In genomic region chr17:79535728-79536025, GRCh38 we compare ENCODE assay signal across 20 cellular contexts.
A peak's percentile ranks its signal among the peaks of the same experiment; 100 is the strongest.
DNase-seq lines count a peak whose midpoint lies in the region; ATAC-seq and TF ChIP-seq lines count a peak whose summit lies in the region.
"Had no signal": no experiment of that assay in that cellular context is flagged by ENCODE, and none has a peak within 500 bp of the region (broad histone marks: within the 10 kb centered on the region; RNA-seq: fewer than 3 reads in every experiment).

No MANE protein-coding gene starts in this region.

- no peak overlapping the region for H3K27ac Mint-ChIP-seq in natural killer cell treated with Interleukin-12 subunit alpha and Interleukin-12 subunit beta and Interleukin-15 and Interleukin-18, amount 100 ng/mL, for 72 hours
- H3K27ac Mint-ChIP-seq in natural killer cell: no peak overlapping the region
- H3K27ac Mint-ChIP-seq: CD4-positive, alpha-beta T cell; CD8-positive, alpha-beta T cell had no signal

- H4K20me1 ChIP-seq in osteoblast (ENCODE audit: insufficient read depth, low read length): no peaks in the 10 kb centered on the region
- H4K20me1 ChIP-seq: BLaER1 treated with 17β-estradiol and CSF1 and Interleukin-3, amounts not matched to agents 10 nM and 100 nM had no signal

- H3K4me3 ChIP-seq in lower lobe of right lung (no peak overlapping the region), osteoblast (ENCODE audit: insufficient read depth, low read length) (no peak overlapping the region)
- H3K4me3 ChIP-seq: BLaER1 treated with 17β-estradiol and CSF1 and Interleukin-3, amounts not matched to agents 10 nM and 100 nM; GM12878 had no signal

- H3K27me3 ChIP-seq in lower lobe of right lung (ENCODE audit: low read depth): peaks cover 17% of the 10 kb centered on the region
- no peaks in the 10 kb centered on the region for H3K27me3 ChIP-seq in osteoblast (ENCODE audit: insufficient read depth, low read length)
- H3K27me3 ChIP-seq: BLaER1 treated with 17β-estradiol and CSF1 and Interleukin-3, amounts not matched to agents 10 nM and 100 nM had no signal

- no peaks in the 10 kb centered on the region for H3K4me1 ChIP-seq in lower lobe of right lung
- no peaks in the 10 kb centered on the region for H3K4me1 ChIP-seq in osteoblast (ENCODE audit: insufficient read depth, low read length)
- H3K4me1 ChIP-seq: BE2C had no signal

- H3K9me3 Mint-ChIP-seq in natural killer cell treated with Interleukin-12 subunit alpha and Interleukin-12 subunit beta and Interleukin-15 and Interleukin-18, amount 100 ng/mL, for 72 hours: no peaks in the 10 kb centered on the region
- no peaks in the 10 kb centered on the region for H3K9me3 Mint-ChIP-seq in natural killer cell
- H3K9me3 Mint-ChIP-seq: CD4-positive, alpha-beta T cell; CD8-positive, alpha-beta T cell had no signal

- peaks cover 0 to 2% of the 10 kb centered on the region in 2 donors for H3K4me1 Mint-ChIP-seq in natural killer cell treated with Interleukin-12 subunit alpha and Interleukin-12 subunit beta and Interleukin-15 and Interleukin-18, amount 100 ng/mL, for 72 hours (ENCODE audit: low read depth in 2 of 2)
- peaks cover 0 to 18% of the 10 kb centered on the region in 2 donors for H3K4me1 Mint-ChIP-seq in natural killer cell

- H3K27ac ChIP-seq in lower lobe of right lung (no peak overlapping the region), osteoblast (ENCODE audit: low read depth, low read length) (no peak overlapping the region)
- H3K27ac ChIP-seq: BLaER1 treated with 17β-estradiol and CSF1 and Interleukin-3, amounts not matched to agents 10 nM and 100 nM; C4-2B had no signal

- no peak overlapping the region for H3K4me3 Mint-ChIP-seq in natural killer cell treated with Interleukin-12 subunit alpha and Interleukin-12 subunit beta and Interleukin-15 and Interleukin-18, amount 100 ng/mL, for 72 hours
- no peak overlapping the region for H3K4me3 Mint-ChIP-seq in natural killer cell
- H3K4me3 Mint-ChIP-seq: CD4-positive, alpha-beta T cell; CD8-positive, alpha-beta T cell had no signal

- H3K36me3 ChIP-seq in lower lobe of right lung: no peaks in the 10 kb centered on the region
- no peaks in the 10 kb centered on the region for H3K36me3 ChIP-seq in osteoblast (ENCODE audit: insufficient read depth, low read length)
- H3K36me3 ChIP-seq: BE2C; BLaER1 treated with 17β-estradiol and CSF1 and Interleukin-3, amounts not matched to agents 10 nM and 100 nM had no signal

- TF ChIP-seq CTCF in natural killer cell (IDR thresholded peaks at IDR 0.05): no peak
- TF ChIP-seq CTCF in lower lobe of right lung (IDR thresholded peaks at IDR 0.05): no peak
- no peak for TF ChIP-seq CTCF in osteoblast (IDR thresholded peaks at IDR 0.05; ENCODE audit: extremely low read depth, low read depth, low read length)
- TF ChIP-seq CTCF in GM10266 (IDR thresholded peaks at IDR 0.05; ENCODE audit: control insufficient read depth, insufficient read depth, low read depth, missing control alignments): no peak

- DNase-seq in natural killer cell treated with Interleukin-12 subunit alpha and Interleukin-12 subunit beta and Interleukin-15 and Interleukin-18, amount 100 ng/mL, for 72 hours (ENCODE audit: low spot score): peak; percentile 52
- DNase-seq in natural killer cell (no peak), lower lobe of right lung (peak; percentile 20), osteoblast (ENCODE audit: insufficient read length, low spot score, missing footprints) (peak; percentile 30), retina (peak; percentile 6), GM10266 (ENCODE audit: extremely low spot score) (no peak), MV-4-11 (lab: John Stamatoyannopoulos, UW) (no peak), putamen (ENCODE audit: low spot score) (no peak)
- DNase-seq: 8988T; ACHN; BE2C; Caco-2; Calu3; CD4-positive, alpha-beta T cell; CD8-positive, alpha-beta T cell; DMS79 treated with DMSO at 0.1 percent for 48 hours; GF-D8 had no signal

- no peak overlapping the region for H3K4me2 ChIP-seq in osteoblast (ENCODE audit: insufficient read depth, low read length)

- H3K9me3 ChIP-seq in lower lobe of right lung (no peaks in the 10 kb centered on the region), osteoblast (ENCODE audit: low read depth, low read length) (no peaks in the 10 kb centered on the region)
- H3K9me3 ChIP-seq: BE2C; BLaER1 treated with 17β-estradiol and CSF1 and Interleukin-3, amounts not matched to agents 10 nM and 100 nM; Caco-2 had no signal

- intact Hi-C loops in natural killer cell (cut with micrococcal nuclease): no loop called here
- intact Hi-C loops in lower lobe of right lung (cut with DNase I): no loop called here

- H2AFZ ChIP-seq in osteoblast (ENCODE audit: low read length): no peak overlapping the region

- H3K79me2 ChIP-seq in osteoblast (ENCODE audit: insufficient read depth, low read length): no peaks in the 10 kb centered on the region

- H3K36me3 Mint-ChIP-seq in natural killer cell treated with Interleukin-12 subunit alpha and Interleukin-12 subunit beta and Interleukin-15 and Interleukin-18, amount 100 ng/mL, for 72 hours: no peaks in the 10 kb centered on the region
- no peaks in the 10 kb centered on the region for H3K36me3 Mint-ChIP-seq in natural killer cell
- H3K36me3 Mint-ChIP-seq: CD8-positive, alpha-beta T cell had no signal

- H3K27me3 Mint-ChIP-seq in natural killer cell treated with Interleukin-12 subunit alpha and Interleukin-12 subunit beta and Interleukin-15 and Interleukin-18, amount 100 ng/mL, for 72 hours: no peaks in the 10 kb centered on the region
- H3K27me3 Mint-ChIP-seq in natural killer cell (ENCODE audit: low read depth in 2 of 2): no peaks in the 10 kb centered on the region

- no peak for ATAC-seq in natural killer cell treated with Interleukin-12 subunit alpha and Interleukin-12 subunit beta and Interleukin-15 and Interleukin-18, amount 100 ng/mL, for 72 hours
- ATAC-seq in natural killer cell (no peak), lower lobe of right lung (no peak)
- ATAC-seq: CD8-positive, alpha-beta T cell; GM12878 had no signal

Comparison
In these comparisons a context has a peak if more than half of its experiments do, and no peak if none do; other contexts are left out.
1. DNase-seq: peak in natural killer cell treated with Interleukin-12 subunit alpha and Interleukin-12 subunit beta and Interleukin-15 and Interleukin-18, amount 100 ng/mL, for 72 hours (single experiment), lower lobe of right lung (single experiment), osteoblast (single experiment) and retina (single experiment); none in natural killer cell (single experiment), GM10266 (single experiment), MV-4-11 (single experiment) and putamen (single experiment).